Comparison of ENCODE assay signal across 1 cellular context in genomic region chr11:62573592-62574362, GRCh38.
A peak's percentile ranks its signal among the peaks of the same experiment; 100 is the strongest.
TF ChIP-seq lines count a peak whose summit lies in the region.

A gene with protein sequence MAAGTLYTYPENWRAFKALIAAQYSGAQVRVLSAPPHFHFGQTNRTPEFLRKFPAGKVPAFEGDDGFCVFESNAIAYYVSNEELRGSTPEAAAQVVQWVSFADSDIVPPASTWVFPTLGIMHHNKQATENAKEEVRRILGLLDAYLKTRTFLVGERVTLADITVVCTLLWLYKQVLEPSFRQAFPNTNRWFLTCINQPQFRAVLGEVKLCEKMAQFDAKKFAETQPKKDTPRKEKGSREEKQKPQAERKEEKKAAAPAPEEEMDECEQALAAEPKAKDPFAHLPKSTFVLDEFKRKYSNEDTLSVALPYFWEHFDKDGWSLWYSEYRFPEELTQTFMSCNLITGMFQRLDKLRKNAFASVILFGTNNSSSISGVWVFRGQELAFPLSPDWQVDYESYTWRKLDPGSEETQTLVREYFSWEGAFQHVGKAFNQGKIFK (minus strand): TSS chr11:62573891. CDS start chr11:62573842, 49 bp downstream.

TF ChIP-seq in HepG2, 621 proteins besides CTCF, POLR2A, EP300 and RAD21 (continued from another document and continues in another):
- no peak for TF ChIP-seq ZNF333 (CRISPR knock-in tag; IDR thresholded peaks at IDR 0.05; ENCODE audit: borderline replicate concordance)
- TF ChIP-seq CBFB (CRISPR knock-in tag; IDR thresholded peaks at IDR 0.05): no peak; the same call in 1 of the 2 replicates
- TF ChIP-seq ZNF672 (CRISPR knock-in tag; IDR thresholded peaks at IDR 0.05): no peak
- TF ChIP-seq DR1 (CRISPR knock-in tag; IDR thresholded peaks at IDR 0.05): peak; percentile 69
- TF ChIP-seq REPIN1 (CRISPR knock-in tag; IDR thresholded peaks at IDR 0.05; ENCODE audit: borderline replicate concordance, low read depth): peak; percentile 36; the same call in 1 of the 2 replicates
- TF ChIP-seq, protein P1, sequence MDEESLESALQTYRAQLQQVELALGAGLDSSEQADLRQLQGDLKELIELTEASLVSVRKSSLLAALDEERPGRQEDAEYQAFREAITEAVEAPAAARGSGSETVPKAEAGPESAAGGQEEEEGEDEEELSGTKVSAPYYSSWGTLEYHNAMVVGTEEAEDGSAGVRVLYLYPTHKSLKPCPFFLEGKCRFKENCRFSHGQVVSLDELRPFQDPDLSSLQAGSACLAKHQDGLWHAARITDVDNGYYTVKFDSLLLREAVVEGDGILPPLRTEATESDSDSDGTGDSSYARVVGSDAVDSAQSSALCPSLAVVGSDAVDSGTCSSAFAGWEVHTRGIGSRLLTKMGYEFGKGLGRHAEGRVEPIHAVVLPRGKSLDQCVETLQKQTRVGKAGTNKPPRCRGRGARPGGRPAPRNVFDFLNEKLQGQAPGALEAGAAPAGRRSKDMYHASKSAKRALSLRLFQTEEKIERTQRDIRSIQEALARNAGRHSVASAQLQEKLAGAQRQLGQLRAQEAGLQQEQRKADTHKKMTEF (CRISPR knock-in tag; IDR thresholded peaks at IDR 0.05): peak; percentile 47; the same call in 1 of the 2 replicates
- peak; percentile 88; the same call in 1 of the 2 replicates for TF ChIP-seq ZNF501 (CRISPR knock-in tag; IDR thresholded peaks at IDR 0.05)
- peak; percentile 29; the same call in 1 of the 2 replicates for TF ChIP-seq ZNF317 (CRISPR knock-in tag; IDR thresholded peaks at IDR 0.05)
- TF ChIP-seq, protein P2, sequence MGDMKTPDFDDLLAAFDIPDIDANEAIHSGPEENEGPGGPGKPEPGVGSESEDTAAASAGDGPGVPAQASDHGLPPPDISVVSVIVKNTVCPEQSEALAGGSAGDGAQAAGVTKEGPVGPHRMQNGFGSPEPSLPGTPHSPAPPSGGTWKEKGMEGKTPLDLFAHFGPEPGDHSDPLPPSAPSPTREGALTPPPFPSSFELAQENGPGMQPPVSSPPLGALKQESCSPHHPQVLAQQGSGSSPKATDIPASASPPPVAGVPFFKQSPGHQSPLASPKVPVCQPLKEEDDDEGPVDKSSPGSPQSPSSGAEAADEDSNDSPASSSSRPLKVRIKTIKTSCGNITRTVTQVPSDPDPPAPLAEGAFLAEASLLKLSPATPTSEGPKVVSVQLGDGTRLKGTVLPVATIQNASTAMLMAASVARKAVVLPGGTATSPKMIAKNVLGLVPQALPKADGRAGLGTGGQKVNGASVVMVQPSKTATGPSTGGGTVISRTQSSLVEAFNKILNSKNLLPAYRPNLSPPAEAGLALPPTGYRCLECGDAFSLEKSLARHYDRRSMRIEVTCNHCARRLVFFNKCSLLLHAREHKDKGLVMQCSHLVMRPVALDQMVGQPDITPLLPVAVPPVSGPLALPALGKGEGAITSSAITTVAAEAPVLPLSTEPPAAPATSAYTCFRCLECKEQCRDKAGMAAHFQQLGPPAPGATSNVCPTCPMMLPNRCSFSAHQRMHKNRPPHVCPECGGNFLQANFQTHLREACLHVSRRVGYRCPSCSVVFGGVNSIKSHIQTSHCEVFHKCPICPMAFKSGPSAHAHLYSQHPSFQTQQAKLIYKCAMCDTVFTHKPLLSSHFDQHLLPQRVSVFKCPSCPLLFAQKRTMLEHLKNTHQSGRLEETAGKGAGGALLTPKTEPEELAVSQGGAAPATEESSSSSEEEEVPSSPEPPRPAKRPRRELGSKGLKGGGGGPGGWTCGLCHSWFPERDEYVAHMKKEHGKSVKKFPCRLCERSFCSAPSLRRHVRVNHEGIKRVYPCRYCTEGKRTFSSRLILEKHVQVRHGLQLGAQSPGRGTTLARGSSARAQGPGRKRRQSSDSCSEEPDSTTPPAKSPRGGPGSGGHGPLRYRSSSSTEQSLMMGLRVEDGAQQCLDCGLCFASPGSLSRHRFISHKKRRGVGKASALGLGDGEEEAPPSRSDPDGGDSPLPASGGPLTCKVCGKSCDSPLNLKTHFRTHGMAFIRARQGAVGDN (CRISPR knock-in tag; IDR thresholded peaks at IDR 0.05): peak; percentile 75
- TF ChIP-seq ZNF33A (CRISPR knock-in tag; IDR thresholded peaks at IDR 0.05; ENCODE audit: borderline replicate concordance): no peak
- TF ChIP-seq MAFK (conservative IDR thresholded peaks at IDR 0.05 in 1 of 2, IDR thresholded peaks at IDR 0.05 in 1 of 2; ENCODE audit: low read length in 2 of 2): no peak
- 0 out of 2 replicates have a peak, but pooled peaks have one; percentile 61 for TF ChIP-seq ZNF234 (CRISPR knock-in tag; conservative IDR thresholded peaks at IDR 0.05)
- TF ChIP-seq PBX2 (CRISPR knock-in tag; IDR thresholded peaks at IDR 0.05): no peak
- TF ChIP-seq RBAK (CRISPR knock-in tag; IDR thresholded peaks at IDR 0.05): no peak
- TF ChIP-seq, protein P3, sequence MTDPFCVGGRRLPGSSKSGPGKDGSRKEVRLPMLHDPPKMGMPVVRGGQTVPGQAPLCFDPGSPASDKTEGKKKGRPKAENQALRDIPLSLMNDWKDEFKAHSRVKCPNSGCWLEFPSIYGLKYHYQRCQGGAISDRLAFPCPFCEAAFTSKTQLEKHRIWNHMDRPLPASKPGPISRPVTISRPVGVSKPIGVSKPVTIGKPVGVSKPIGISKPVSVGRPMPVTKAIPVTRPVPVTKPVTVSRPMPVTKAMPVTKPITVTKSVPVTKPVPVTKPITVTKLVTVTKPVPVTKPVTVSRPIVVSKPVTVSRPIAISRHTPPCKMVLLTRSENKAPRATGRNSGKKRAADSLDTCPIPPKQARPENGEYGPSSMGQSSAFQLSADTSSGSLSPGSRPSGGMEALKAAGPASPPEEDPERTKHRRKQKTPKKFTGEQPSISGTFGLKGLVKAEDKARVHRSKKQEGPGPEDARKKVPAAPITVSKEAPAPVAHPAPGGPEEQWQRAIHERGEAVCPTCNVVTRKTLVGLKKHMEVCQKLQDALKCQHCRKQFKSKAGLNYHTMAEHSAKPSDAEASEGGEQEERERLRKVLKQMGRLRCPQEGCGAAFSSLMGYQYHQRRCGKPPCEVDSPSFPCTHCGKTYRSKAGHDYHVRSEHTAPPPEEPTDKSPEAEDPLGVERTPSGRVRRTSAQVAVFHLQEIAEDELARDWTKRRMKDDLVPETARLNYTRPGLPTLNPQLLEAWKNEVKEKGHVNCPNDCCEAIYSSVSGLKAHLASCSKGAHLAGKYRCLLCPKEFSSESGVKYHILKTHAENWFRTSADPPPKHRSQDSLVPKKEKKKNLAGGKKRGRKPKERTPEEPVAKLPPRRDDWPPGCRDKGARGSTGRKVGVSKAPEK (CRISPR knock-in tag; IDR thresholded peaks at IDR 0.05; ENCODE audit: borderline replicate concordance): no peak
- TF ChIP-seq CEBPG (CRISPR knock-in tag; IDR thresholded peaks at IDR 0.05): no peak
- no peak for TF ChIP-seq TP53 (CRISPR knock-in tag; conservative IDR thresholded peaks at IDR 0.05)
- TF ChIP-seq, protein P4, sequence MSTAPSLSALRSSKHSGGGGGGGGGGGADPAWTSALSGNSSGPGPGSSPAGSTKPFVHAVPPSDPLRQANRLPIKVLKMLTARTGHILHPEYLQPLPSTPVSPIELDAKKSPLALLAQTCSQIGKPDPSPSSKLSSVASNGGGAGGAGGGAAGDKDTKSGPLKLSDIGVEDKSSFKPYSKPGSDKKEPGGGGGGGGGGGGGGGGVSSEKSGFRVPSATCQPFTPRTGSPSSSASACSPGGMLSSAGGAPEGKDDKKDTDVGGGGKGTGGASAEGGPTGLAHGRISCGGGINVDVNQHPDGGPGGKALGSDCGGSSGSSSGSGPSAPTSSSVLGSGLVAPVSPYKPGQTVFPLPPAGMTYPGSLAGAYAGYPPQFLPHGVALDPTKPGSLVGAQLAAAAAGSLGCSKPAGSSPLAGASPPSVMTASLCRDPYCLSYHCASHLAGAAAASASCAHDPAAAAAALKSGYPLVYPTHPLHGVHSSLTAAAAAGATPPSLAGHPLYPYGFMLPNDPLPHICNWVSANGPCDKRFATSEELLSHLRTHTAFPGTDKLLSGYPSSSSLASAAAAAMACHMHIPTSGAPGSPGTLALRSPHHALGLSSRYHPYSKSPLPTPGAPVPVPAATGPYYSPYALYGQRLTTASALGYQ (CRISPR knock-in tag; IDR thresholded peaks at IDR 0.05): no peak
- TF ChIP-seq ZMAT5 (CRISPR knock-in tag; IDR thresholded peaks at IDR 0.05; ENCODE audit: borderline replicate concordance, low read depth): no peak
- peak; percentile 37; the same call in 1 of the 2 replicates for TF ChIP-seq ZBTB7B (CRISPR knock-in tag; IDR thresholded peaks at IDR 0.05)
- TF ChIP-seq JUND (CRISPR knock-in tag; IDR thresholded peaks at IDR 0.05): no peak
- no peak for TF ChIP-seq SOX6 (IDR thresholded peaks at IDR 0.05)
- TF ChIP-seq SOX6 (CRISPR knock-in tag; IDR thresholded peaks at IDR 0.05): peak; percentile 35; the same call in 1 of the 2 replicates
- TF ChIP-seq, protein P5, sequence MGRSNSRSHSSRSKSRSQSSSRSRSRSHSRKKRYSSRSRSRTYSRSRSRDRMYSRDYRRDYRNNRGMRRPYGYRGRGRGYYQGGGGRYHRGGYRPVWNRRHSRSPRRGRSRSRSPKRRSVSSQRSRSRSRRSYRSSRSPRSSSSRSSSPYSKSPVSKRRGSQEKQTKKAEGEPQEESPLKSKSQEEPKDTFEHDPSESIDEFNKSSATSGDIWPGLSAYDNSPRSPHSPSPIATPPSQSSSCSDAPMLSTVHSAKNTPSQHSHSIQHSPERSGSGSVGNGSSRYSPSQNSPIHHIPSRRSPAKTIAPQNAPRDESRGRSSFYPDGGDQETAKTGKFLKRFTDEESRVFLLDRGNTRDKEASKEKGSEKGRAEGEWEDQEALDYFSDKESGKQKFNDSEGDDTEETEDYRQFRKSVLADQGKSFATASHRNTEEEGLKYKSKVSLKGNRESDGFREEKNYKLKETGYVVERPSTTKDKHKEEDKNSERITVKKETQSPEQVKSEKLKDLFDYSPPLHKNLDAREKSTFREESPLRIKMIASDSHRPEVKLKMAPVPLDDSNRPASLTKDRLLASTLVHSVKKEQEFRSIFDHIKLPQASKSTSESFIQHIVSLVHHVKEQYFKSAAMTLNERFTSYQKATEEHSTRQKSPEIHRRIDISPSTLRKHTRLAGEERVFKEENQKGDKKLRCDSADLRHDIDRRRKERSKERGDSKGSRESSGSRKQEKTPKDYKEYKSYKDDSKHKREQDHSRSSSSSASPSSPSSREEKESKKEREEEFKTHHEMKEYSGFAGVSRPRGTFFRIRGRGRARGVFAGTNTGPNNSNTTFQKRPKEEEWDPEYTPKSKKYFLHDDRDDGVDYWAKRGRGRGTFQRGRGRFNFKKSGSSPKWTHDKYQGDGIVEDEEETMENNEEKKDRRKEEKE (IDR thresholded peaks at IDR 0.05): no peak
- TF ChIP-seq ZNF232 (CRISPR knock-in tag; IDR thresholded peaks at IDR 0.05; ENCODE audit: borderline replicate concordance): no peak; the same call in 1 of the 2 replicates
- TF ChIP-seq KMT2B (CRISPR knock-in tag; IDR thresholded peaks at IDR 0.05): peak; percentile 60; the same call in 1 of the 2 replicates
- TF ChIP-seq FOXO1 (CRISPR knock-in tag; IDR thresholded peaks at IDR 0.05): no peak; the same call in 1 of the 2 replicates
- TF ChIP-seq ZNF260 (CRISPR knock-in tag; IDR thresholded peaks at IDR 0.05; ENCODE audit: borderline replicate concordance, low read depth): no peak
- no peak for TF ChIP-seq ZNF30 (CRISPR knock-in tag; IDR thresholded peaks at IDR 0.05)
- TF ChIP-seq ZNF790 (CRISPR knock-in tag; IDR thresholded peaks at IDR 0.05; ENCODE audit: borderline replicate concordance): no peak
- TF ChIP-seq MAF1 (CRISPR knock-in tag; IDR thresholded peaks at IDR 0.05; ENCODE audit: borderline replicate concordance): 0 out of 2 replicates have a peak, but pooled peaks have one; percentile 29
- TF ChIP-seq SP4 (CRISPR knock-in tag; IDR thresholded peaks at IDR 0.05): no peak; the same call in 1 of the 2 replicates
- TF ChIP-seq NAIF1 (CRISPR knock-in tag; IDR thresholded peaks at IDR 0.05; ENCODE audit: borderline replicate concordance): peak; percentile 88
- peak; percentile 23; the same call in 1 of the 2 replicates for TF ChIP-seq ATF7-NPFF (CRISPR knock-in tag; IDR thresholded peaks at IDR 0.05; ENCODE audit: low read depth)
- TF ChIP-seq TOE1 (CRISPR knock-in tag; IDR thresholded peaks at IDR 0.05): no peak
- no peak for TF ChIP-seq GFI1 (CRISPR knock-in tag; IDR thresholded peaks at IDR 0.05; ENCODE audit: borderline replicate concordance)
- no peak for TF ChIP-seq HMG20B (CRISPR knock-in tag; conservative IDR thresholded peaks at IDR 0.05)
- TF ChIP-seq EZH2 (conservative IDR thresholded peaks at IDR 0.05; ENCODE audit: low read depth, low read length): no peak
- TF ChIP-seq LCORL (IDR thresholded peaks at IDR 0.05): no peak
- no peak; the same call in none of the 2 replicates for TF ChIP-seq LCORL (CRISPR knock-in tag; IDR thresholded peaks at IDR 0.05)
- TF ChIP-seq PAF1 (CRISPR knock-in tag; IDR thresholded peaks at IDR 0.05): 0 out of 2 replicates have a peak, but pooled peaks have one; percentile 36
- no peak for TF ChIP-seq NR0B2 (CRISPR knock-in tag; IDR thresholded peaks at IDR 0.05)
- TF ChIP-seq ZNF784 (CRISPR knock-in tag; IDR thresholded peaks at IDR 0.05; ENCODE audit: borderline replicate concordance): no peak
- no peak for TF ChIP-seq ZNF329 (CRISPR knock-in tag; IDR thresholded peaks at IDR 0.05; ENCODE audit: low read depth)
- no peak for TF ChIP-seq HMGA1 (CRISPR knock-in tag; conservative IDR thresholded peaks at IDR 0.05)
- TF ChIP-seq, protein P6, sequence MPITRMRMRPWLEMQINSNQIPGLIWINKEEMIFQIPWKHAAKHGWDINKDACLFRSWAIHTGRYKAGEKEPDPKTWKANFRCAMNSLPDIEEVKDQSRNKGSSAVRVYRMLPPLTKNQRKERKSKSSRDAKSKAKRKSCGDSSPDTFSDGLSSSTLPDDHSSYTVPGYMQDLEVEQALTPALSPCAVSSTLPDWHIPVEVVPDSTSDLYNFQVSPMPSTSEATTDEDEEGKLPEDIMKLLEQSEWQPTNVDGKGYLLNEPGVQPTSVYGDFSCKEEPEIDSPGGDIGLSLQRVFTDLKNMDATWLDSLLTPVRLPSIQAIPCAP (CRISPR knock-in tag; IDR thresholded peaks at IDR 0.05; ENCODE audit: low read depth): no peak
- no peak for TF ChIP-seq ZNF841 (CRISPR knock-in tag; IDR thresholded peaks at IDR 0.05; ENCODE audit: borderline replicate concordance)
